8 cellular contexts compared by ENCODE assay signal in genomic region chr3:58173670-58174472, GRCh38. TPM values are rescaled to one million over a fixed set of nuclear protein-coding genes. Genes with fewer than 3 reads are reported as not detected.
DNase-seq lines count a peak whose midpoint lies in the region; ATAC-seq and TF ChIP-seq lines count a peak whose summit lies in the region.

No MANE protein-coding gene starts in this region.

- H3K9me3 Mint-ChIP-seq in Calu3 (ENCODE audit: low read depth, unreplicated experiment): no peaks in the 10 kb centered on the region
- no peaks in the 10 kb centered on the region for H3K9me3 Mint-ChIP-seq in naive thymus-derived CD8-positive, alpha-beta T cell

- no peak overlapping the region for H3K4me3 Mint-ChIP-seq in Calu3 (ENCODE audit: low read depth, unreplicated experiment)
- H3K4me3 Mint-ChIP-seq in naive thymus-derived CD8-positive, alpha-beta T cell: no peak overlapping the region

- DNase-seq in Calu3 (peak; percentile 71), HFF-Myc (ENCODE audit: extremely low read depth, low read depth) (no peak), RKO (ENCODE audit: low spot score) (peak; percentile 28), ecto neural progenitor cell (ENCODE audit: low spot score) (peak; percentile 69), SW 1271 (lab: John Stamatoyannopoulos, UW) (no peak)
- DNase-seq in naive thymus-derived CD8-positive, alpha-beta T cell: peak; percentile 24 to 82 (median 42)

- CTCF ChIA-PET in Calu3 (lab: Charles Lee): interaction anchor here (1.0 kb wide), 1 partner anchor 166 kb away, joined by 3 read pairs; no protein-coding TSS in a partner anchor

- H3K27ac Mint-ChIP-seq in Calu3 (ENCODE audit: unreplicated experiment): peak overlapping the region; percentile 22
- H3K27ac Mint-ChIP-seq in naive thymus-derived CD8-positive, alpha-beta T cell: peak overlapping the region in 1 of 10 donors; percentile 31

- peaks cover 50% of the 10 kb centered on the region for H3K4me1 Mint-ChIP-seq in Calu3 (ENCODE audit: low read depth, unreplicated experiment)
- H3K4me1 Mint-ChIP-seq in naive thymus-derived CD8-positive, alpha-beta T cell: peaks cover 12 to 28% (median 17%) of the 10 kb centered on the region in 4 donors

- intact Hi-C loops in Calu3 (cut with micrococcal nuclease; ENCODE audit: unreplicated experiment): loop anchor here (2.0 to 5.0 kb wide), 2 partner anchors 163 to 212 kb away; no protein-coding TSS in a partner anchor

- POLR2A ChIA-PET in naive thymus-derived CD8-positive, alpha-beta T cell (lab: Charles Lee): interaction anchor here (1.4 kb wide), 1 partner anchor 165 kb away, joined by 6 read pairs; the partner anchor contains the start of gene FLNB

- ATAC-seq in naive thymus-derived CD8-positive, alpha-beta T cell: peak; percentile 36 to 50
- ATAC-seq in HG03439 (IDR thresholded peaks at IDR 0.05; ENCODE audit: unreplicated experiment): no peak
- ATAC-seq in HG03378 (IDR thresholded peaks at IDR 0.05; ENCODE audit: unreplicated experiment): no peak

- TF ChIP-seq CTCF in Calu3 (IDR thresholded peaks at IDR 0.05; ENCODE audit: unreplicated experiment): peak; percentile 51
- peak; percentile 47 for TF ChIP-seq CTCF in HFF-Myc (IDR thresholded peaks at IDR 0.05; ENCODE audit: low read depth, low read length, missing control alignments)

- no peak overlapping the region for H3K4me3 ChIP-seq in HFF-Myc (replicated peaks; ENCODE audit: low read depth, low read length)

- BruUV-seq in Calu3 (replicated peaks; lab: Mats Ljungman, UMichigan): no TSS peak

- H3K36me3 Mint-ChIP-seq in Calu3 (ENCODE audit: insufficient read depth, unreplicated experiment): peaks cover 47% of the 10 kb centered on the region
- peaks cover 0 to 25% (median 2%) of the 10 kb centered on the region in 3 donors for H3K36me3 Mint-ChIP-seq in naive thymus-derived CD8-positive, alpha-beta T cell

- H3K27me3 Mint-ChIP-seq in Calu3 (ENCODE audit: unreplicated experiment): no peaks in the 10 kb centered on the region
- no peaks in the 10 kb centered on the region for H3K27me3 Mint-ChIP-seq in naive thymus-derived CD8-positive, alpha-beta T cell

RNA-seq across cellular contexts. Expression of gene DNASE1L3, which starts 36.9 kb away (rescaled TPM):
- total RNA-seq in Calu3 (2022): not detected in 2 replicates
- total RNA-seq in naive thymus-derived CD8-positive, alpha-beta T cell: under 1 TPM in 1 of 2 experiments, not detected in 1; 0.66 TPM
- polyA plus RNA-seq in naive thymus-derived CD8-positive, alpha-beta T cell: not detected

Comparison
In these comparisons a context has a peak if more than half of its experiments do, and no peak if none do; other contexts are left out.
1. DNase-seq: peak in Calu3 (single experiment), RKO (single experiment), ecto neural progenitor cell (single experiment) and naive thymus-derived CD8-positive, alpha-beta T cell (10 of 10); none in HFF-Myc (single experiment) and SW 1271 (0 of 2).
2. ATAC-seq: peak in naive thymus-derived CD8-positive, alpha-beta T cell (2 of 2); none in HG03439 (single experiment) and HG03378 (single experiment).